ENCODE assay signal across 24 cellular contexts in the genomic region with DNA sequence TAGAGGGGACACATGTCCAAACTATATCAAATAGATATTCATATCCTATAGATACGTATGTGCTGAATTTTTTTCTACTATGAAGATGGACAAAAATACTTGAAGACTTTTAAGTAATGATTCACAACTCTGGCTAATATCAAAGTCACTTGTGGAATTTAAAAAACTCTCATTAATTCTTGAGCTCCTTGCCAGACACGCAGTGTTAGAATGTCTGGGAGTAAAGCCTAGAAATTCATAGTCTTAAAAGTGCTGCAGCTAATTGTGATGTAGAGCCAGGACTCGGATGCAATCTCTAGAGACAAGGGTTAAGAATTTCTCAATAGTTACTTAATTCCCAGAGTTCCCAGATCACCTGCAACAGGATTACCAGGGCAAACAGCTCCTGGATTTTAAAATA.
A peak's percentile ranks its signal among the peaks of the same experiment; 100 is the strongest.
DNase-seq lines count a peak whose midpoint lies in the region; FAIRE-seq and TF ChIP-seq lines count a peak whose summit lies in the region.
"Had no signal": no experiment of that assay in that cellular context is flagged by ENCODE, and none has a peak within 500 bp of the region (broad histone marks: within the 10 kb centered on the region; RNA-seq: fewer than 3 reads in every experiment).

No MANE protein-coding gene starts in this region.

- DNase-seq in AG08395 (ENCODE audit: low spot score) (peak; percentile 36), GM04504 (ENCODE audit: low read depth) (peak; percentile 75), astrocyte (ENCODE audit: low read depth) (peak; percentile 82), mesothelial cell of epicardium (ENCODE audit: low spot score in 2 of 2, unreplicated experiment in 2 of 2) (no peak), GM19240 (ENCODE audit: insufficient read length, low spot score) (no peak), islet precursor cell (no peak), NCI-H1694 treated with DMSO at 0.1 percent for 48 hours (lab: John Stamatoyannopoulos, UW) (no peak), COLO668 (lab: John Stamatoyannopoulos, UW; ENCODE audit: unreplicated experiment) (no peak)
- DNase-seq: ACHN; activated CD4-positive, CD25-positive, alpha-beta regulatory T cell treated with anti-CD3 and anti-CD28 coated beads, Interleukin-2, amount 50 U/mL, for 72 hours; activated CD8-positive, alpha-beta memory T cell treated with anti-CD3 and anti-CD28 coated beads for 24 hours; DND-41; hippocampal formation; midbrain; NCI-H1417; stimulated activated CD4-positive, alpha-beta T cell treated with anti-CD3 and anti-CD28 coated beads, Interleukin-4, amount 100 ng/mL, for 4 hours; T1000 had no signal

- no peaks in the 10 kb centered on the region for H4K20me1 ChIP-seq in astrocyte (ENCODE audit: insufficient read depth, low read length)

- H3K4me1 ChIP-seq in astrocyte (ENCODE audit: insufficient read depth, low read length) = no peaks in the 10 kb centered on the region
- H3K4me1 ChIP-seq: foreskin keratinocyte had no signal

- H2AFZ ChIP-seq in astrocyte (ENCODE audit: low read depth, low read length) = no peak overlapping the region

- H3K9me3 Mint-ChIP-seq in astrocyte (ENCODE audit: unreplicated experiment) (no peaks in the 10 kb centered on the region), mesothelial cell of epicardium (no peaks in the 10 kb centered on the region)
- H3K9me3 Mint-ChIP-seq: activated naive CD4-positive, alpha-beta T cell treated with anti-CD3 and anti-CD28 coated beads, Interleukin-2, amount 50 U/mL, for 24 hours; brain had no signal

- H3K79me2 ChIP-seq in astrocyte (ENCODE audit: insufficient read depth, low read length) = no peaks in the 10 kb centered on the region

- no peak overlapping the region for H3K4me2 ChIP-seq in astrocyte (ENCODE audit: low read length)

- no peak overlapping the region for H3K4me3 Mint-ChIP-seq in astrocyte (ENCODE audit: unreplicated experiment)
- no peak overlapping the region for H3K4me3 Mint-ChIP-seq in mesothelial cell of epicardium
- H3K4me3 Mint-ChIP-seq: activated naive CD4-positive, alpha-beta T cell treated with anti-CD3 and anti-CD28 coated beads, Interleukin-2, amount 50 U/mL, for 24 hours; brain had no signal

- H3K27me3 Mint-ChIP-seq in astrocyte (ENCODE audit: low read depth, unreplicated experiment) (no peaks in the 10 kb centered on the region), mesothelial cell of epicardium (ENCODE audit: low read depth) (no peaks in the 10 kb centered on the region)
- H3K27me3 Mint-ChIP-seq: activated naive CD4-positive, alpha-beta T cell treated with anti-CD3 and anti-CD28 coated beads, Interleukin-2, amount 50 U/mL, for 24 hours; brain; progenitor cell of endocrine pancreas had no signal

- no peaks in the 10 kb centered on the region for H3K36me3 ChIP-seq in astrocyte (ENCODE audit: insufficient read depth, low read length)

- H3K36me3 Mint-ChIP-seq in astrocyte (ENCODE audit: low read depth, unreplicated experiment) = no peaks in the 10 kb centered on the region
- H3K36me3 Mint-ChIP-seq in mesothelial cell of epicardium = no peaks in the 10 kb centered on the region
- H3K36me3 Mint-ChIP-seq: activated naive CD4-positive, alpha-beta T cell treated with anti-CD3 and anti-CD28 coated beads, Interleukin-2, amount 50 U/mL, for 24 hours; brain had no signal

- no peak overlapping the region for H3K4me3 ChIP-seq in astrocyte (ENCODE audit: insufficient read depth, low read depth, low read length)
- H3K4me3 ChIP-seq: SK-N-MC had no signal

- H3K4me1 Mint-ChIP-seq in astrocyte (ENCODE audit: low read depth, unreplicated experiment) (peaks cover 2% of the 10 kb centered on the region), mesothelial cell of epicardium (peaks cover 53% of the 10 kb centered on the region)
- H3K4me1 Mint-ChIP-seq: activated naive CD4-positive, alpha-beta T cell treated with anti-CD3 and anti-CD28 coated beads, Interleukin-2, amount 50 U/mL, for 24 hours had no signal

- no peak for FAIRE-seq in astrocyte (lab: Jason Lieb, UNC)
- FAIRE-seq: colon, urothelium cell line had no signal

- H3K27me3 ChIP-seq in astrocyte (ENCODE audit: insufficient read depth, low read length) = no peaks in the 10 kb centered on the region
- H3K27me3 ChIP-seq: foreskin keratinocyte had no signal

- TF ChIP-seq CTCF in astrocyte (IDR thresholded peaks at IDR 0.05; ENCODE audit: insufficient read depth, low read depth, low read length) (no peak), mesothelial cell of epicardium (IDR thresholded peaks at IDR 0.05; ENCODE audit: unreplicated experiment) (no peak)

- H3K9ac ChIP-seq in astrocyte (ENCODE audit: low read length) = no peak overlapping the region

- no peaks in the 10 kb centered on the region for H3K9me3 ChIP-seq in astrocyte (ENCODE audit: insufficient read depth, low read depth, low read length)

- no peak overlapping the region for H3K27ac ChIP-seq in astrocyte (ENCODE audit: low read depth, low read length)
- H3K27ac ChIP-seq: foreskin keratinocyte, SK-N-MC had no signal

- H3K27ac Mint-ChIP-seq in astrocyte (ENCODE audit: unreplicated experiment) (no peak overlapping the region), mesothelial cell of epicardium (peak overlapping the region; percentile 85)
- H3K27ac Mint-ChIP-seq: activated naive CD4-positive, alpha-beta T cell treated with anti-CD3 and anti-CD28 coated beads, Interleukin-2, amount 50 U/mL, for 24 hours; progenitor cell of endocrine pancreas had no signal

Comparison
In these comparisons a context has a peak if more than half of its experiments do, and no peak if none do; other contexts are left out.
1. DNase-seq: peak in AG08395 (single experiment), GM04504 (single experiment) and astrocyte (single experiment); none in mesothelial cell of epicardium (0 of 2), GM19240 (single experiment), islet precursor cell (single experiment), NCI-H1694 treated with DMSO at 0.1 percent for 48 hours (single experiment) and COLO668 (single experiment).